In genomic region chr2:48819206-48819605, GRCh38 we compare ENCODE assay signal across 16 cellular contexts.
DNase-seq lines count a peak whose midpoint lies in the region; TF ChIP-seq lines count a peak whose summit lies in the region.
"Had no signal": no experiment of that assay in that cellular context is flagged by ENCODE, and none has a peak within 500 bp of the region (broad histone marks: within the 10 kb centered on the region; RNA-seq: fewer than 3 reads in every experiment).

No MANE protein-coding gene starts in this region.

- H3K36me3 ChIP-seq in A673 (ENCODE audit: insufficient read depth, low read length, poor library complexity, severe bottlenecking) (no peaks in the 10 kb centered on the region), SK-N-MC (ENCODE audit: insufficient read depth, low read length) (no peaks in the 10 kb centered on the region)

- H3K27ac ChIP-seq in A673 (ENCODE audit: low read depth, low read length, poor library complexity, severe bottlenecking) (no peak overlapping the region), SK-N-MC (peak overlapping the region; percentile 35)

- peak; percentile 3 for DNase-seq in A673 (ENCODE audit: low spot score)
- peak; percentile 57 for DNase-seq in SK-N-MC (ENCODE audit: low read depth, low spot score)
- DNase-seq in retina, result peak; percentile 8
- DNase-seq in NCI-H1417 treated with DMSO at 0.1 percent for 48 hours (lab: John Stamatoyannopoulos, UW), result no peak
- DNase-seq in NCI-H2029 treated with DMSO at 0.1 percent for 48 hours (lab: John Stamatoyannopoulos, UW), result no peak
- no peak for DNase-seq in HK-2 (ENCODE audit: unreplicated experiment)
- DNase-seq: ACHN; C1 segment of cervical spinal cord; Calu3; CD4-positive, alpha-beta memory T cell; COR-L47; DMS53; DMS79 treated with DMSO at 0.1 percent for 48 hours; GF-D8; H9 had no signal

- CTCF ChIA-PET in A673 (lab: Charles Lee), result no interaction called here

- H3K9me3 ChIP-seq in A673 (ENCODE audit: low read depth, low read length, poor library complexity, severe bottlenecking) (no peaks in the 10 kb centered on the region), SK-N-MC (ENCODE audit: low read depth, low read length) (no peaks in the 10 kb centered on the region)

- no peak for TF ChIP-seq CTCF in A673 (conservative IDR thresholded peaks at IDR 0.05; ENCODE audit: low read depth, low read length)

- no peaks in the 10 kb centered on the region for H3K4me1 ChIP-seq in A673 (ENCODE audit: insufficient read depth, low read length, poor library complexity, severe bottlenecking)

- no TSS peak for BruUV-seq in A673 (replicated peaks; lab: Mats Ljungman, UMichigan)

- H3K4me3 ChIP-seq in A673 (ENCODE audit: low read depth, low read length, poor library complexity, severe bottlenecking) (no peak overlapping the region), SK-N-MC (peak overlapping the region; percentile 46)
- H3K4me3 ChIP-seq: GM23338 had no signal

- no peak overlapping the region for H3K9ac ChIP-seq in SK-N-MC (ENCODE audit: insufficient read length)

- intact Hi-C loops in A673 (cut with micrococcal nuclease; ENCODE audit: unreplicated experiment), result no loop called here

- no peaks in the 10 kb centered on the region for H3K27me3 ChIP-seq in A673 (replicated peaks; ENCODE audit: insufficient read depth, low read depth, low read length, poor library complexity)

- POLR2A ChIA-PET in A673 (lab: Charles Lee; ENCODE audit: low non-redundant PET), result no interaction called here

Comparison
In these comparisons a context has a peak if more than half of its experiments do, and no peak if none do; other contexts are left out.
1. DNase-seq: peak in A673 (single experiment), SK-N-MC (single experiment) and retina (single experiment); none in NCI-H1417 treated with DMSO at 0.1 percent for 48 hours (single experiment), NCI-H2029 treated with DMSO at 0.1 percent for 48 hours (single experiment) and HK-2 (single experiment).